Comparison of ENCODE assay signal across 1 cellular context in genomic region chr6:160455484-160456213, GRCh38.
TF ChIP-seq lines count a peak whose summit lies in the region.

No MANE protein-coding gene starts in this region.

TF ChIP-seq in GM23338, 12 proteins besides CTCF, POLR2A, EP300 and RAD21 (continued from another document):
- TF ChIP-seq ETS1 (IDR thresholded peaks at IDR 0.05) (no peak), STAT1 (IDR thresholded peaks at IDR 0.05; ENCODE audit: unreplicated experiment) (no peak), EZH2phosphoT487 (IDR thresholded peaks at IDR 0.05; ENCODE audit: unreplicated experiment) (no peak), ZNF114 (CRISPR knock-in tag; IDR thresholded peaks at IDR 0.05) (no peak), POLR2AphosphoS5 (IDR thresholded peaks at IDR 0.05; ENCODE audit: low read depth) (no peak)
